ENCODE assay signal across 7 cellular contexts in the genomic region with DNA sequence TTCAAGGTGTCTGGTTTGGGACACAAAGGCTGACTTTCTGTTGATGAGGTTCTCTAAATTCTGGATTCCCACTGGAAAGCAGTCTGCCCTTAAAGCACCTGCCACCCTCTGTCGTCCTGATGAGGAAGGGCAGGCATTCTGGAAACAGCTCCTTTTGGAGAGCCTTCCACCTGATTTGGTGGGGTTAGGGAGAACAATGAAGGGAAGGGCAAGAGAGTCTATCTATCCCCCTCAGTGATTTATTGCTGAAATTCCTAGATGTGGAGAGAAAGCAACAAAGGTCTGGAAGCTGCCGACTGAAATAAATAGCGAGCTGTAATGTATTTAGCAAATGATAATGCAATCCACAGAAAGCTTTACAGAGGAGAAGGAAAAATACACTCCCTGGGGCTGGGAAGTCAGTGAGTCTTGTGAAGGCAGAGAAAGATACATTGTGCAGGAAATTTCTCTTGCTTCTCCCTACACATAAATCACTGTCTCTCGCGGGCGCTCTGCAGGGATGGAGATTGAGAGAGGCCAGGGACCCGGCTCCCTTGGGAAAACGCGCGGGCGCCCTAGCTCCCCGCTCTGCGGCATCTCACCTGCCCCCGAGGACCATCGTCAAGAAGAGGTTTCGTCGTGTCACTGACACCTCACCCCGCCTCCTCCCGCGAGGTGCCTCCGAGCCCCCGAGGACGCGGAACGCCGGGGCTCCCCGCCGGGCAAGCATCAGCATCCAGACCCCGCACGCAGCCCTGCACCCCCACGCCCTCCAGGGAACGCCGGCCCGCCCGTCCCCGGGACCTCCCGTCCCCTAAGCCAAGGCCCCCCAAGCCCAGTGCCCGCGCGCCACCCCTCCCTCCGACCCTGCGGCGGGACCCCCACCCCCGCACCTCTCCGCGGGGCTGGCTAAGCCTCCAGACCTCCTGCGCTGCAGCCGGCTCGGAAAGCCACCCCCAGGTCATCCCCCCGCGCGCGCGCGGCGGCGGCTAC. TPM values are rescaled to one million over a fixed set of nuclear protein-coding genes. Genes with fewer than 3 reads are reported as not detected.
DNase-seq lines count a peak whose midpoint lies in the region; ATAC-seq and TF ChIP-seq lines count a peak whose summit lies in the region.

No MANE protein-coding gene starts in this region.

- peak overlapping the region; percentile 68 for H2AFZ ChIP-seq in PC-3 (ENCODE audit: low read length)

- H3K36me3 ChIP-seq in PC-3 (ENCODE audit: low read depth, low read length) (no peaks in the 10 kb centered on the region), skeletal muscle satellite cell (ENCODE audit: insufficient read depth, low read length) (no peaks in the 10 kb centered on the region)

- H3K9ac ChIP-seq in PC-3 (ENCODE audit: low read length) (peak overlapping the region; percentile 82), skeletal muscle satellite cell (ENCODE audit: low read depth, low read length) (peak overlapping the region; percentile 90)

- ATAC-seq in HG03432 (IDR thresholded peaks at IDR 0.05; ENCODE audit: unreplicated experiment) = peak; percentile 1
- ATAC-seq in PC-3 = peak; percentile 44
- ATAC-seq in GM18520 (IDR thresholded peaks at IDR 0.05; ENCODE audit: unreplicated experiment) = no peak

- H3K27ac ChIP-seq in PC-3 (ENCODE audit: low read length) = no peak overlapping the region

- H3K4me1 ChIP-seq in PC-3 (ENCODE audit: insufficient read depth, low read length) (peaks cover 22% of the 10 kb centered on the region), skeletal muscle satellite cell (ENCODE audit: control insufficient read depth, insufficient read depth, low read length) (peaks cover 6% of the 10 kb centered on the region)

- H3K9me2 ChIP-seq in PC-3 (replicated peaks; ENCODE audit: low read length) = no peaks in the 10 kb centered on the region

- intact Hi-C loops in PC-3 (cut with micrococcal nuclease) = loop anchor here (1.0 to 5.0 kb wide), 8 partner anchors 22 to 170 kb away; no protein-coding TSS in a partner anchor

- H3K27me3 ChIP-seq in PC-3 (ENCODE audit: low read length) (no peaks in the 10 kb centered on the region), skeletal muscle satellite cell (ENCODE audit: control insufficient read depth, insufficient read depth, low read length) (peaks cover 34% of the 10 kb centered on the region)

- H3K4me3 ChIP-seq in PC-3 (ENCODE audit: low read length) (peak overlapping the region; percentile 75), astrocyte of the spinal cord (ENCODE audit: low read depth, low read length) (peak overlapping the region; percentile 59), skeletal muscle satellite cell (ENCODE audit: low read length) (peak overlapping the region; percentile 78)

- POLR2A ChIA-PET in PC-3 (lab: Charles Lee; ENCODE audit: unreplicated experiment) = interaction anchor here (0.5 to 0.7 kb wide), 5 partner anchors 52 to 275 kb away, joined by 3 read pairs; a partner anchor contains a TSS

- in situ Hi-C loops in astrocyte of the spinal cord (cut with HindIII; ENCODE audit: low sequenced_read_pairs) = no loop called here

- no TSS peak for BruUV-seq in PC-3 (replicated peaks; lab: Mats Ljungman, UMichigan)

- CTCF ChIA-PET in PC-3 (lab: Charles Lee) = interaction anchor here (0.6 to 1.6 kb wide), 13 partner anchors 18 to 294 kb away, joined by 3 to 8 read pairs (median 4); no protein-coding TSS in a partner anchor

- peak overlapping the region; percentile 96 for H3K4me2 ChIP-seq in PC-3 (ENCODE audit: low read length)
- peak overlapping the region; percentile 99 for H3K4me2 ChIP-seq in skeletal muscle satellite cell (ENCODE audit: low read length)

- H4K20me1 ChIP-seq in PC-3 (ENCODE audit: low read length) = no peaks in the 10 kb centered on the region

- TF ChIP-seq CTCF in PC-3 (conservative IDR thresholded peaks at IDR 0.05; ENCODE audit: low read depth, low read length) (peak; percentile 89), astrocyte of the spinal cord (IDR thresholded peaks at IDR 0.05; ENCODE audit: low read depth, low read length) (peak; percentile 47)

- H3F3A ChIP-seq in PC-3 (ENCODE audit: low read length, unreplicated experiment) = no peaks in the 10 kb centered on the region

- DNase-seq in GM03348 (ENCODE audit: low spot score) = peak; percentile 35
- DNase-seq in PC-3 = peak; percentile 79
- DNase-seq in astrocyte of the spinal cord (ENCODE audit: low read depth, low spot score) = peak; percentile 12
- DNase-seq in iPS-NIHi11 (ENCODE audit: low spot score) = peak; percentile 65

- no peaks in the 10 kb centered on the region for H3K79me2 ChIP-seq in PC-3 (ENCODE audit: low read length)

- H3K9me3 ChIP-seq in PC-3 (ENCODE audit: low read length) (no peaks in the 10 kb centered on the region), skeletal muscle satellite cell (replicated peaks; ENCODE audit: low read length) (no peaks in the 10 kb centered on the region)

RNA-seq across cellular contexts. Expression of a gene that starts 0.7 kb away (rescaled TPM):
- 4.4 and 10.1 TPM in 2 replicates for total RNA-seq in PC-3 (2014; rRNA removed)
- 3.3 and 8.7 TPM in 2 replicates for total RNA-seq in skeletal muscle satellite cell (2012; rRNA removed)

Comparison
In these comparisons a context has a peak if more than half of its experiments do, and no peak if none do; other contexts are left out.
1. DNase-seq: peak in every context shown above with its lines; median percentile 79 in PC-3; 65 in iPS-NIHi11; 35 in GM03348; 12 in astrocyte of the spinal cord.